1 cellular context compared by ENCODE assay signal in genomic region chr6:24719125-24719931, GRCh38.
TF ChIP-seq lines count a peak whose summit lies in the region.

Gene C6orf62 (minus strand): TSS chr6:24719154. CDS start chr6:24718668, 486 bp downstream.

TF ChIP-seq in K562, 482 proteins besides CTCF, POLR2A, EP300 and RAD21 (continued from another document and continues in another):
- TF ChIP-seq, protein P1, sequence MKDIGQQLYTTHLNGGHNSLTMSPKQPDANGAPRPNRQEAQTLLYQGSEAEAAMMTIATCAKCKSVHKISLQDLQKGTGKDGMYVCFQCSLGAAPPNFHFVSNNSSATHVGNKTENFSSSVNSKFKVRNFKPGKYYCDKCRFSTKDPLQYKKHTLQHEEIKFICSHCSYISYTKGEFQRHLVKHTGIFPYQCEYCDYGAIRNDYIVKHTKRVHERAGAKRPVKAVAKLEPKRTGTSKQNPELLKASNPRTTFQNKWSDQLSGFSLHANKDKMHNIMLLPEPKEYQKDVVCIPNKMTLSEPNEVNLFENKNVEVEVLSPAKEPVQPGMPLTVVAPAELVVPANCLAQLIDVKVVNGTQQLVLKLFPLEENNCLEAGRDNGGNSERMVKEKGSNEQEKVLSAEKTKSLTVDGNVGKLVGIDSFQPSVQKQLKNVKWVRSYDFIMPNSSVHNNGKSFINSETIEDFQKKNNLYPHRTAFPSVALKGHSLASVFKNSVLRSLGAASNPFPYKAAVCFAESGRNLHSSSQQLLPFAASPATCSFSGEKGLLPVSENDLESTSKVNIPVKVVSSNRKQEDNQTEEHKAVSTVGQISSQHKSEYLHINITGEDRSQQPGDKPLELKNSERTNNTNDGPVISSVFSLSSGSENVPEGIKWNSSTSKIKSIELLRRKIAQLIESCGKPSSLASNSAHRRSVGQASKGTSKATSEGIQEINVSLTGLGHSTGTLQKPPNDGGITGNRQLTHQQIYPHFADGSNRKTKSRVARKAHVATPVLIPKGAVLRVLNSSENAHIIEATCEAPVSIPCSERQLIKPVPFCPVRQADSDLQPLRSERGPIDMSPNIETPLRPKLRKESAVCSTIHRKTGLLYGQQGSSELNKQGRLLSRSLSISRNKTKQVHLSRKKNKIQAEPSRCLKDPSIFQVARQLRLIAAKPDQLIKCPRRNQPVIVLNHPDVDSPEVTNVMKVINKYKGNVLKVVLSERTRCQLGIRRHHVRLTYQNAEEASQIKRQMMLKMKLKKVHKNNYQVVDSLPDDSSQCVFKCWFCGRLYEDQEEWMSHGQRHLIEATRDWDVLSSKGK (CRISPR knock-in tag; IDR thresholded peaks at IDR 0.05): no peak
- no peak for TF ChIP-seq RHOXF2B (CRISPR knock-in tag; conservative IDR thresholded peaks at IDR 0.05)
- no peak for TF ChIP-seq FOXA3 (CRISPR knock-in tag; conservative IDR thresholded peaks at IDR 0.05 in 1 of 2, IDR thresholded peaks at IDR 0.05 in 1 of 2)
- TF ChIP-seq KLF1 (tag; IDR thresholded peaks at IDR 0.05): no peak
- no peak for TF ChIP-seq ZNF408 (CRISPR knock-in tag; IDR thresholded peaks at IDR 0.05; ENCODE audit: low read depth)
- TF ChIP-seq FUS (optimal IDR thresholded peaks at IDR 0.05; ENCODE audit: low read depth, low read length): no peak
- TF ChIP-seq CHD7 (IDR thresholded peaks at IDR 0.05; ENCODE audit: low read depth, low read length): no peak
- no peak for TF ChIP-seq POLR2G (IDR thresholded peaks at IDR 0.05; ENCODE audit: low read depth, low read length)
- TF ChIP-seq ZNF274 (IDR thresholded peaks at IDR 0.05; ENCODE audit: borderline replicate concordance, low read depth, low read length): no peak
- TF ChIP-seq NFIX (CRISPR knock-in tag; IDR thresholded peaks at IDR 0.05; ENCODE audit: low read depth): no peak
- TF ChIP-seq CBFA2T3 (IDR thresholded peaks at IDR 0.05): no peak
- TF ChIP-seq ATF2 (CRISPR knock-in tag; IDR thresholded peaks at IDR 0.05): no peak
- peak; percentile 38; the same call in 1 of the 2 replicates for TF ChIP-seq TRIM28 (IDR thresholded peaks at IDR 0.05)
- TF ChIP-seq, protein P2, sequence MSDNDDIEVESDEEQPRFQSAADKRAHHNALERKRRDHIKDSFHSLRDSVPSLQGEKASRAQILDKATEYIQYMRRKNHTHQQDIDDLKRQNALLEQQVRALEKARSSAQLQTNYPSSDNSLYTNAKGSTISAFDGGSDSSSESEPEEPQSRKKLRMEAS (CRISPR knock-in tag; IDR thresholded peaks at IDR 0.05): no peak
- TF ChIP-seq FOXM1 (IDR thresholded peaks at IDR 0.05; ENCODE audit: low read depth): no peak
- TF ChIP-seq FOXM1 (CRISPR knock-in tag; IDR thresholded peaks at IDR 0.05; ENCODE audit: low read depth): no peak
- no peak for TF ChIP-seq SRF (CRISPR knock-in tag; IDR thresholded peaks at IDR 0.05)
- TF ChIP-seq KAT7 (CRISPR knock-in tag; IDR thresholded peaks at IDR 0.05; ENCODE audit: borderline replicate concordance): peak; percentile 52; the same call in 1 of the 2 replicates
- TF ChIP-seq NRF1 (conservative IDR thresholded peaks at IDR 0.05 in 1 of 2, IDR thresholded peaks at IDR 0.05 in 1 of 2): no peak
- no peak for TF ChIP-seq RBM17 (IDR thresholded peaks at IDR 0.05; ENCODE audit: borderline replicate concordance, low read depth, low read length)
- peak; percentile 64 to 66 for TF ChIP-seq AFF1 (IDR thresholded peaks at IDR 0.05; ENCODE audit: low read depth in 1 of 2, partially characterized antibody in 2 of 2)
- peak; percentile 44; the same call in 1 of the 2 replicates for TF ChIP-seq MTA3 (IDR thresholded peaks at IDR 0.05; ENCODE audit: borderline replicate concordance)
- TF ChIP-seq CBFB (CRISPR knock-in tag; IDR thresholded peaks at IDR 0.05): no peak
- TF ChIP-seq CHD1 (IDR thresholded peaks at IDR 0.05; ENCODE audit: low read length): peak; percentile 24
- no peak for TF ChIP-seq ZNF134 (CRISPR knock-in tag; conservative IDR thresholded peaks at IDR 0.05)
- no peak for TF ChIP-seq PYGO2 (tag; IDR thresholded peaks at IDR 0.05)
- no peak for TF ChIP-seq NCOA1 (IDR thresholded peaks at IDR 0.05; ENCODE audit: low read depth)
- no peak for TF ChIP-seq BACH1 (tag; IDR thresholded peaks at IDR 0.05)
- no peak for TF ChIP-seq ZNF174 (CRISPR knock-in tag; IDR thresholded peaks at IDR 0.05)
- TF ChIP-seq, protein P3, sequence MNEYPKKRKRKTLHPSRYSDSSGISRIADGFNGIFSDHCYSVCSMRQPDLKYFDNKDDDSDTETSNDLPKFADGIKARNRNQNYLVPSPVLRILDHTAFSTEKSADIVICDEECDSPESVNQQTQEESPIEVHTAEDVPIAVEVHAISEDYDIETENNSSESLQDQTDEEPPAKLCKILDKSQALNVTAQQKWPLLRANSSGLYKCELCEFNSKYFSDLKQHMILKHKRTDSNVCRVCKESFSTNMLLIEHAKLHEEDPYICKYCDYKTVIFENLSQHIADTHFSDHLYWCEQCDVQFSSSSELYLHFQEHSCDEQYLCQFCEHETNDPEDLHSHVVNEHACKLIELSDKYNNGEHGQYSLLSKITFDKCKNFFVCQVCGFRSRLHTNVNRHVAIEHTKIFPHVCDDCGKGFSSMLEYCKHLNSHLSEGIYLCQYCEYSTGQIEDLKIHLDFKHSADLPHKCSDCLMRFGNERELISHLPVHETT (CRISPR knock-in tag; conservative IDR thresholded peaks at IDR 0.05 in 1 of 2, IDR thresholded peaks at IDR 0.05 in 1 of 2): 0 out of 4 replicates have a peak, but pooled peaks of 1 of the 2 experiments have one; percentile 34
- TF ChIP-seq MTA2 (IDR thresholded peaks at IDR 0.05; ENCODE audit: low read depth): no peak
- no peak for TF ChIP-seq ZNF121 (CRISPR knock-in tag; conservative IDR thresholded peaks at IDR 0.05)
- TF ChIP-seq CBX8 (IDR thresholded peaks at IDR 0.05; ENCODE audit: borderline replicate concordance, extremely low read depth, low read depth, low read length, poor library complexity, severe bottlenecking): no peak
- TF ChIP-seq ZNF584 (CRISPR knock-in tag; IDR thresholded peaks at IDR 0.05; ENCODE audit: low read depth): no peak
- no peak for TF ChIP-seq ZFPM2 (CRISPR knock-in tag; IDR thresholded peaks at IDR 0.05)
- TF ChIP-seq SPI1 (IDR thresholded peaks at IDR 0.05; ENCODE audit: borderline replicate concordance, low read depth, low read length): no peak
- no peak for TF ChIP-seq ZNF717 (CRISPR knock-in tag; IDR thresholded peaks at IDR 0.05)
- peak; percentile 72 for TF ChIP-seq MAFG (tag; conservative IDR thresholded peaks at IDR 0.05)
- no peak for TF ChIP-seq GTF2E2 (tag; IDR thresholded peaks at IDR 0.05)
- TF ChIP-seq, protein P4, sequence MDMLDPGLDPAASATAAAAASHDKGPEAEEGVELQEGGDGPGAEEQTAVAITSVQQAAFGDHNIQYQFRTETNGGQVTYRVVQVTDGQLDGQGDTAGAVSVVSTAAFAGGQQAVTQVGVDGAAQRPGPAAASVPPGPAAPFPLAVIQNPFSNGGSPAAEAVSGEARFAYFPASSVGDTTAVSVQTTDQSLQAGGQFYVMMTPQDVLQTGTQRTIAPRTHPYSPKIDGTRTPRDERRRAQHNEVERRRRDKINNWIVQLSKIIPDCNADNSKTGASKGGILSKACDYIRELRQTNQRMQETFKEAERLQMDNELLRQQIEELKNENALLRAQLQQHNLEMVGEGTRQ (CRISPR knock-in tag; IDR thresholded peaks at IDR 0.05): no peak
